ENCODE assay signal across 13 cellular contexts in genomic region chr1:9529190-9529589, GRCh38. TPM values are rescaled to one million over a fixed set of nuclear protein-coding genes. Genes with fewer than 3 reads are reported as not detected.
DNase-seq lines count a peak whose midpoint lies in the region; ATAC-seq and TF ChIP-seq lines count a peak whose summit lies in the region.
"Had no signal": no experiment of that assay in that cellular context is flagged by ENCODE, and none has a peak within 500 bp of the region (broad histone marks: within the 10 kb centered on the region; RNA-seq: fewer than 3 reads in every experiment).

No MANE protein-coding gene starts in this region.

- intact Hi-C loops in activated CD4-positive, alpha-beta T cell treated with anti-CD3 and anti-CD28 coated beads for 36 hours (cut with DNase I, micrococcal nuclease) = no loop called here

- no peaks in the 10 kb centered on the region for H3K9me3 Mint-ChIP-seq in activated CD4-positive, alpha-beta T cell treated with anti-CD3 and anti-CD28 coated beads for 36 hours (ENCODE audit: low read depth)
- no peaks in the 10 kb centered on the region for H3K9me3 Mint-ChIP-seq in stimulated activated effector memory CD8-positive, alpha-beta T cell treated with anti-CD3 and anti-CD28 coated beads, Interleukin-12 subunit alpha, Interleukin-12 subunit beta, amount 100 ng/mL, for 72 hours
- H3K9me3 Mint-ChIP-seq: central memory CD8-positive, alpha-beta T cell; natural killer cell had no signal

- no peaks in the 10 kb centered on the region for H3K4me1 Mint-ChIP-seq in activated CD4-positive, alpha-beta T cell treated with anti-CD3 and anti-CD28 coated beads for 36 hours
- H3K4me1 Mint-ChIP-seq in stimulated activated effector memory CD8-positive, alpha-beta T cell treated with anti-CD3 and anti-CD28 coated beads, Interleukin-12 subunit alpha, Interleukin-12 subunit beta, amount 100 ng/mL, for 72 hours = no peaks in the 10 kb centered on the region
- H3K4me1 Mint-ChIP-seq: central memory CD8-positive, alpha-beta T cell; natural killer cell had no signal

- no peak overlapping the region for H3K4me3 Mint-ChIP-seq in activated CD4-positive, alpha-beta T cell treated with anti-CD3 and anti-CD28 coated beads for 36 hours
- no peak overlapping the region for H3K4me3 Mint-ChIP-seq in stimulated activated effector memory CD8-positive, alpha-beta T cell treated with anti-CD3 and anti-CD28 coated beads, Interleukin-12 subunit alpha, Interleukin-12 subunit beta, amount 100 ng/mL, for 72 hours
- H3K4me3 Mint-ChIP-seq: central memory CD8-positive, alpha-beta T cell; natural killer cell had no signal

- POLR2A ChIA-PET in activated CD4-positive, alpha-beta T cell treated with anti-CD3 and anti-CD28 coated beads for 36 hours (lab: Charles Lee) = interaction anchor here (0.6 to 1.7 kb wide), 3 partner anchors 10 to 920 kb away, joined by 3 to 6 read pairs (median 4); partner anchors contain the start of genes CORT and SLC25A33

- CTCF ChIA-PET in activated CD4-positive, alpha-beta T cell treated with anti-CD3 and anti-CD28 coated beads for 36 hours (lab: Charles Lee) = interaction anchor here (0.6 to 1.6 kb wide), 2 partner anchors 35 to 301 kb away, joined by 3 read pairs; no protein-coding TSS in a partner anchor

- H3K36me3 Mint-ChIP-seq in activated CD4-positive, alpha-beta T cell treated with anti-CD3 and anti-CD28 coated beads for 36 hours (ENCODE audit: low read depth) = no peaks in the 10 kb centered on the region
- H3K36me3 Mint-ChIP-seq in stimulated activated effector memory CD8-positive, alpha-beta T cell treated with anti-CD3 and anti-CD28 coated beads, Interleukin-12 subunit alpha, Interleukin-12 subunit beta, amount 100 ng/mL, for 72 hours = no peaks in the 10 kb centered on the region
- H3K36me3 Mint-ChIP-seq: natural killer cell had no signal

- H3K4me3 ChIP-seq in choroid plexus epithelial cell (ENCODE audit: low read depth, low read length) = no peak overlapping the region
- H3K4me3 ChIP-seq: sigmoid colon, thyroid gland had no signal

- ATAC-seq in activated CD4-positive, alpha-beta T cell treated with anti-CD3 and anti-CD28 coated beads for 36 hours = peak; percentile 76
- ATAC-seq in stimulated activated effector memory CD8-positive, alpha-beta T cell treated with anti-CD3 and anti-CD28 coated beads, Interleukin-12 subunit alpha, Interleukin-12 subunit beta, amount 100 ng/mL, for 72 hours = peak; percentile 64
- ATAC-seq in HG03159 (IDR thresholded peaks at IDR 0.05; ENCODE audit: unreplicated experiment) (no peak), GM18511 (IDR thresholded peaks at IDR 0.05; ENCODE audit: unreplicated experiment) (no peak)
- ATAC-seq: natural killer cell had no signal

- no peak overlapping the region for H3K27ac Mint-ChIP-seq in activated CD4-positive, alpha-beta T cell treated with anti-CD3 and anti-CD28 coated beads for 36 hours
- H3K27ac Mint-ChIP-seq in stimulated activated effector memory CD8-positive, alpha-beta T cell treated with anti-CD3 and anti-CD28 coated beads, Interleukin-12 subunit alpha, Interleukin-12 subunit beta, amount 100 ng/mL, for 72 hours = no peak overlapping the region
- H3K27ac Mint-ChIP-seq: natural killer cell had no signal

- H3K27me3 Mint-ChIP-seq in activated CD4-positive, alpha-beta T cell treated with anti-CD3 and anti-CD28 coated beads for 36 hours = no peaks in the 10 kb centered on the region
- H3K27me3 Mint-ChIP-seq: central memory CD8-positive, alpha-beta T cell had no signal

- no peak for TF ChIP-seq CTCF in choroid plexus epithelial cell (conservative IDR thresholded peaks at IDR 0.05; ENCODE audit: low read depth, low read length)

- peak; percentile 24 for DNase-seq in activated CD4-positive, alpha-beta T cell treated with anti-CD3 and anti-CD28 coated beads for 36 hours
- no peak for DNase-seq in activated CD4-positive, alpha-beta T cell treated with anti-CD3 and anti-CD28 coated beads, Interleukin-2, amount 50 U/mL, for 4 hours
- DNase-seq in NCI-H1436 (lab: John Stamatoyannopoulos, UW) = peak; percentile 71
- DNase-seq in choroid plexus epithelial cell (ENCODE audit: low read depth) = peak; percentile 16
- no peak for DNase-seq in stimulated activated effector memory CD8-positive, alpha-beta T cell treated with anti-CD3 and anti-CD28 coated beads, Interleukin-12 subunit alpha, Interleukin-12 subunit beta, amount 100 ng/mL, for 72 hours (ENCODE audit: low spot score in 2 of 2)
- DNase-seq in NCI-H1092 treated with DMSO at 0.1 percent for 48 hours (lab: John Stamatoyannopoulos, UW) = no peak
- DNase-seq: natural killer cell, NCI-H1417 treated with DMSO at 0.1 percent for 48 hours, sigmoid colon, thyroid gland had no signal

RNA-seq across cellular contexts. Expression of gene SLC25A33, which starts 10.1 kb away (rescaled TPM):
- 1 to 10 TPM; 4.4 to 6.1 TPM for total RNA-seq in activated CD4-positive, alpha-beta T cell treated with anti-CD3 and anti-CD28 coated beads for 36 hours

RNA-seq across cellular contexts. Expression of gene TMEM201, which starts 59.5 kb away (rescaled TPM):
- total RNA-seq in activated CD4-positive, alpha-beta T cell treated with anti-CD3 and anti-CD28 coated beads for 36 hours = 10 to 100 TPM; 14.6 to 15.1 TPM

Comparison
In these comparisons a context has a peak if more than half of its experiments do, and no peak if none do; other contexts are left out.
1. DNase-seq: peak in activated CD4-positive, alpha-beta T cell treated with anti-CD3 and anti-CD28 coated beads for 36 hours (single experiment), NCI-H1436 (single experiment) and choroid plexus epithelial cell (single experiment); none in activated CD4-positive, alpha-beta T cell treated with anti-CD3 and anti-CD28 coated beads, Interleukin-2, amount 50 U/mL, for 4 hours (0 of 2), stimulated activated effector memory CD8-positive, alpha-beta T cell treated with anti-CD3 and anti-CD28 coated beads, Interleukin-12 subunit alpha, Interleukin-12 subunit beta, amount 100 ng/mL, for 72 hours (0 of 2) and NCI-H1092 treated with DMSO at 0.1 percent for 48 hours (single experiment).
2. ATAC-seq: peak in activated CD4-positive, alpha-beta T cell treated with anti-CD3 and anti-CD28 coated beads for 36 hours (single experiment) and stimulated activated effector memory CD8-positive, alpha-beta T cell treated with anti-CD3 and anti-CD28 coated beads, Interleukin-12 subunit alpha, Interleukin-12 subunit beta, amount 100 ng/mL, for 72 hours (single experiment); none in HG03159 (single experiment) and GM18511 (single experiment).